8 cellular contexts compared by ENCODE assay signal in the genomic region with DNA sequence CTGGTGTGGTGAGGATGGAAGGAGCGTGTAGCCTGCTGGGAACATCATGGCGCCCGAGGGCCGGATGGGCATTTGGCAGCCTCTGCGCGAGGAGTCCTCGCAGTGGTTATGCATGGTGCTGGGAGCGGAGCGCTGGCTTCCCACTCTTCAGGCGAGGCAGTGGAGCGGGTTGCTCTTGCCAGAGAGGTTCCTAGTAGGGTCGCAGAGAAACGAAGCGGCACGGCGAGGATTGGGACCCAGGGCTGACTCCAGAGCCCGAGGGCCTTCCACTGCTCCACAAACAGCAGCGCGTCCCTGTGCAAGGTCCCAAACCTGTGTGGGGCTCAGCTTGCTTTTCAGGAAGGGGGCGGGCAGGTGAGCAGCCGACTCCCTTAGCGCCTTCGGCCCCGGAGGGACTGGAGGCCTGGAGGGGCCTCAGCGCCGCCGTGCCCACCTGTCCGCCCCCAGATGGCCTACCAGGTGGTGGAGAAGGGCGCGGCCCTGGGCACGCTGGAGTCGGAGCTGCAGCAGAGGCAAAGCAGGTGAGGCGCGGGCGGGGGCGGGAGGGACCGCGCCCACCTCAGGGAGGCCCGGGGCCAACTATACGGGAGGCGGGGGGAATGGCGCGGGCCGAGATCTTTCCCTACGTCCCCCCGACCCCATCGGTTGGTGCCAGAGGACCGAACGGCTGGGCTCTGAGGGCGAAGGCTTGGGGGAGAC. TPM values are rescaled to one million over a fixed set of nuclear protein-coding genes. Genes with fewer than 3 reads are reported as not detected.
A peak's percentile ranks its signal among the peaks of the same experiment; 100 is the strongest.
DNase-seq lines count a peak whose midpoint lies in the region; ATAC-seq and TF ChIP-seq lines count a peak whose summit lies in the region.

No MANE protein-coding gene starts in this region.

- H3K36me3 Mint-ChIP-seq in activated T-cell treated with anti-CD3 and anti-CD28 coated beads, Interleukin-2, amount 50 U/mL, for 4 hours (ENCODE audit: insufficient read depth), result peaks cover 27% of the 10 kb centered on the region
- H3K36me3 Mint-ChIP-seq in type B pancreatic cell, result peaks cover 5% of the 10 kb centered on the region

- no peak for ATAC-seq in activated T-cell treated with anti-CD3 and anti-CD28 coated beads, Interleukin-2, amount 50 U/mL, for 4 hours
- ATAC-seq in lung (ENCODE audit: insufficient read depth, low FRiP score) (no peak), GM18511 (IDR thresholded peaks at IDR 0.05; ENCODE audit: unreplicated experiment) (no peak)

- no peaks in the 10 kb centered on the region for H3K9me3 ChIP-seq in lung (ENCODE audit: control insufficient read depth in 2 of 2, insufficient read depth in 1 of 2, low read length in 1 of 2)

- H3K4me3 Mint-ChIP-seq in activated T-cell treated with anti-CD3 and anti-CD28 coated beads, Interleukin-2, amount 50 U/mL, for 4 hours, result peak overlapping the region; percentile 51
- peak overlapping the region; percentile 77 for H3K4me3 Mint-ChIP-seq in type B pancreatic cell

- peaks cover 0 to 10% of the 10 kb centered on the region in 2 donors for H3K4me1 ChIP-seq in lung (ENCODE audit: control insufficient read depth in 2 of 2, insufficient read depth in 2 of 2, low read length in 2 of 2)

- H3K4me1 Mint-ChIP-seq in activated T-cell treated with anti-CD3 and anti-CD28 coated beads, Interleukin-2, amount 50 U/mL, for 4 hours (ENCODE audit: low read depth), result peaks cover 31% of the 10 kb centered on the region
- H3K4me1 Mint-ChIP-seq in type B pancreatic cell (ENCODE audit: unreplicated experiment), result peaks cover 4% of the 10 kb centered on the region

- peak overlapping the region; percentile 72 for H3K27ac Mint-ChIP-seq in type B pancreatic cell

- peak overlapping the region; percentile 60 for H3K4me3 ChIP-seq in brain microvascular endothelial cell (ENCODE audit: low read depth, low read length)
- H3K4me3 ChIP-seq in lung, result peak overlapping the region; percentile 14

- no peaks in the 10 kb centered on the region for H3K27me3 ChIP-seq in brain microvascular endothelial cell (replicated peaks)
- H3K27me3 ChIP-seq in lung (ENCODE audit: control insufficient read depth, insufficient read depth), result no peaks in the 10 kb centered on the region

- no peaks in the 10 kb centered on the region for H3K9me3 Mint-ChIP-seq in activated T-cell treated with anti-CD3 and anti-CD28 coated beads, Interleukin-2, amount 50 U/mL, for 4 hours
- H3K9me3 Mint-ChIP-seq in type B pancreatic cell, result no peaks in the 10 kb centered on the region

- in situ Hi-C loops in brain microvascular endothelial cell (cut with HindIII; ENCODE audit: low pct_ligation_motif_present, low sequenced_read_pairs), result no loop called here

- H3K27ac ChIP-seq in brain microvascular endothelial cell (no peak overlapping the region), lung (ENCODE audit: low read depth in 1 of 2, low read length in 1 of 2) (no peak overlapping the region)

- WGBS in lung, 2 donors, result 60 to 77% methylated on average over 44 to 50 of the region's 50 CpGs

- no peaks in the 10 kb centered on the region for H3K36me3 ChIP-seq in brain microvascular endothelial cell (replicated peaks)
- H3K36me3 ChIP-seq in lung (ENCODE audit: control insufficient read depth in 2 of 2, insufficient read depth in 2 of 2, low read length in 2 of 2), result peaks cover 0 to 19% of the 10 kb centered on the region in 2 donors

- no peaks in the 10 kb centered on the region for H3K27me3 Mint-ChIP-seq in activated T-cell treated with anti-CD3 and anti-CD28 coated beads, Interleukin-2, amount 50 U/mL, for 4 hours (ENCODE audit: low read depth)
- no peaks in the 10 kb centered on the region for H3K27me3 Mint-ChIP-seq in type B pancreatic cell

- no peak for DNase-seq in activated T-cell treated with anti-CD3 and anti-CD28 coated beads, Interleukin-2, amount 50 U/mL, for 4 hours
- DNase-seq in activated T-cell treated with anti-CD3 and anti-CD28 coated beads, Interleukin-2, amount 50 U/mL, for 1 hour, result no peak
- DNase-seq in brain microvascular endothelial cell (no peak), lung (ENCODE audit: low spot score) (no peak), type B pancreatic cell (ENCODE audit: extremely low spot score, unreplicated experiment) (no peak), NCI-H1694 (lab: John Stamatoyannopoulos, UW) (no peak)
- DNase-seq in activated effector memory CD4-positive, alpha-beta T cell treated with Interleukin-2 at 50 U/mL for 16 hours, result no peak

- TF ChIP-seq CTCF in brain microvascular endothelial cell (IDR thresholded peaks at IDR 0.05; ENCODE audit: low read depth, low read length, missing control alignments) (no peak), lung (IDR thresholded peaks at IDR 0.05; ENCODE audit: control extremely low read depth, extremely low read depth) (no peak), type B pancreatic cell (conservative IDR thresholded peaks at IDR 0.05) (no peak)

RNA-seq across cellular contexts. Expression of gene ATG16L2, which starts 7.2 kb away (rescaled TPM):
- 10 to 100 TPM; 23.8 to 28.9 (median 26.0) TPM for total RNA-seq in activated T-cell treated with anti-CD3 and anti-CD28 coated beads, Interleukin-2, amount 50 U/mL, for 4 hours
- total RNA-seq in lung (10 to 100 TPM; 42.6 to 61.9 TPM), type B pancreatic cell (ENCODE audit: low replicate concordance) (26.3 and 29.5 TPM in 2 replicates)
- polyA plus RNA-seq in lung, result 10 to 100 TPM; 60.8 to 86.0 TPM

RNA-seq across cellular contexts. Expression of gene STARD10, which starts 27.5 kb away (rescaled TPM):
- total RNA-seq in activated T-cell treated with anti-CD3 and anti-CD28 coated beads, Interleukin-2, amount 50 U/mL, for 4 hours, result 10 to 100 TPM in 2 of 3 donors, 1 to 10 TPM in 1; 9.4 to 13.8 (median 13.0) TPM
- total RNA-seq in lung, result 100 to 1,000 TPM in 1 of 2 donors, 10 to 100 TPM in 1; 97.1 to 108 TPM
- polyA plus RNA-seq in lung, result 100 to 1,000 TPM in 1 of 2 donors, 10 to 100 TPM in 1; 66.5 to 198 TPM
- total RNA-seq in type B pancreatic cell (ENCODE audit: low replicate concordance), result 170 and 313 TPM in 2 replicates

Comparison
In these comparisons a context has a peak if more than half of its experiments do, and no peak if none do; other contexts are left out.
1. RNA of gene STARD10, which starts 27.5 kb away (total RNA-seq): 170 to 313 TPM in type B pancreatic cell and 97.1 to 108 TPM in lung; 9.4 to 13.8 TPM in activated T-cell treated with anti-CD3 and anti-CD28 coated beads, Interleukin-2, amount 50 U/mL, for 4 hours; every median in the first group is over 4 times any median in the second.